ENCODE assay signal across 24 cellular contexts in the genomic region with DNA sequence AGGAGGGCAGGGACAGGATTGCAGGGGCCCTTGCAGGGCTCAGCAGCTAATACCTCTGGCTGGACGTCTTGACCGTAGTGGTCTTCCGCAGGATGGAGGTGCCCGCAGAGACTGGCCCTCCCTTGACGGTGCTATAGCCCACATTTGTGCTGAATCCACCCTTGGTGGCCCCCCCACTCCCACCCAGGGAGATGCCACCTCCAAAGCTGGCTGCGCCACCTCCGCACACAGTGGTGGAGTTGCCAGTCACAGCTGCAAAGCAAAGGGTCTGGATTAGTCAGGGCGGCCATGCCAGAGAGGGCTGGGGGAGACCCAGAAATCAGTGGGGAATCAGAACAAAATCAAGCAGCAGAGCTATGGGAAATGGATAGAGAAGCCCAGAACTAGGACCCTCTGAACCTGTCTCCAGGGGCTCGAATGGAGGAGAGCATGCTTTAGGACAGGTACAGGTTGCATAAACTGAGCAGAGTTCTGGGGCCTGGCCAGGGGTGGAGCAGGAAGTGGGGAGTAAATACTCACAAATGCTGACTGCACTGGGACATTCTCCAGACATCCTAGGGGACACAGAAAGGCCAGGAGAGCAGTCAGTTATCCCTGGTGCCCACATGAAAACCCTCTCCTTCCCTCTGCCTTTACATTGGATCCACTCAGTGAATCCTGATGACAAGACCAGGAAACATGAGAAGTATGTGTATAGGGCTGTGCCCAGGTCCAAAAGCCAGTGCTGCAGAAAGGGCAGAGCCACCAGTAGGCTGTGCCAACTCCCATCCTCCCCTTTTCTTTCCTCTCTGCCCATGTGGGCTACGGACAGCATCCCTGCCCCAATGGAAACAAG. TPM values are rescaled to one million over a fixed set of nuclear protein-coding genes. Genes with fewer than 3 reads are reported as not detected.
A peak's percentile ranks its signal among the peaks of the same experiment; 100 is the strongest.
DNase-seq lines count a peak whose midpoint lies in the region; ATAC-seq and TF ChIP-seq lines count a peak whose summit lies in the region.
"Had no signal": no experiment of that assay in that cellular context is flagged by ENCODE, and none has a peak within 500 bp of the region (broad histone marks: within the 10 kb centered on the region; RNA-seq: fewer than 3 reads in every experiment).

No MANE protein-coding gene starts in this region.

- H4K20me1 ChIP-seq in HCT116 (ENCODE audit: insufficient read depth) (no peaks in the 10 kb centered on the region), hepatocyte (ENCODE audit: insufficient read depth, poor library complexity, severe bottlenecking) (no peaks in the 10 kb centered on the region)

- no peak overlapping the region for H3K4me2 ChIP-seq in HCT116 (ENCODE audit: low read length)
- no peak overlapping the region for H3K4me2 ChIP-seq in neuronal stem cell (ENCODE audit: insufficient read depth, low read length, poor library complexity, severe bottlenecking)
- H3K4me2 ChIP-seq in hepatocyte = no peak overlapping the region
- H3K4me2 ChIP-seq: KMS-11 had no signal

- 0 out of 2 replicates have a peak, but pooled peaks have one; percentile 41 for ATAC-seq in HCT116
- ATAC-seq in GM19351 (IDR thresholded peaks at IDR 0.05; ENCODE audit: unreplicated experiment) = no peak
- ATAC-seq: activated CD8-positive, alpha-beta T cell treated with anti-CD3 and anti-CD28 coated beads, Interleukin-2, amount 10 ng/mL, durations not matched to agents 7 days and 5 days; naive thymus-derived CD4-positive, alpha-beta T cell had no signal

- H3K79me1 ChIP-seq in neuronal stem cell (ENCODE audit: low read depth, low read length) = no peaks in the 10 kb centered on the region

- no peak overlapping the region for H3K9ac ChIP-seq in HCT116 (ENCODE audit: low read length)
- H3K9ac ChIP-seq in neuronal stem cell (ENCODE audit: low read depth, low read length, poor library complexity) = no peak overlapping the region
- H3K9ac ChIP-seq: KMS-11 had no signal

- no peak for TF ChIP-seq EP300 in stomach (IDR thresholded peaks at IDR 0.05)

- H2AFZ ChIP-seq in ACC112 (ENCODE audit: low read length, unreplicated experiment) (peak overlapping the region; percentile 13), HCT116 (ENCODE audit: low read depth, low read length, poor library complexity, severe bottlenecking) (no peak overlapping the region), neuronal stem cell (ENCODE audit: low read length) (no peak overlapping the region), hepatocyte (no peak overlapping the region)

- H4K91ac ChIP-seq in neuronal stem cell (ENCODE audit: low read depth, low read length, poor library complexity) = no peak overlapping the region

- CTCF ChIA-PET in HCT116 (lab: Charles Lee) = no interaction called here

- no peak overlapping the region for H3K23ac ChIP-seq in neuronal stem cell (ENCODE audit: low read depth, low read length, poor library complexity)

- POLR2A ChIA-PET in HCT116 (lab: Charles Lee) = no interaction called here

- H2BK15ac ChIP-seq in neuronal stem cell (ENCODE audit: low read length) = no peak overlapping the region

- no CpG with 5 or more reads among the region's 10 CpGs for WGBS in neuronal stem cell (ENCODE audit: extremely low coverage in 2 of 2, insufficient read length in 2 of 2, insufficient replicate concordance in 1 of 2), 2 donors
- 66 to 80% (median 77%) methylated on average over 6 to 10 of the region's 10 CpGs for WGBS in stomach, 5 donors
- WGBS in hepatocyte (ENCODE audit: low lambda C conversion rate, missing lambda C conversion rate) = 87% methylated on average over 10 of the region's 10 CpGs

- no peak overlapping the region for H3K27ac ChIP-seq in ACC112 (ENCODE audit: low read depth, low read length)
- no peak overlapping the region for H3K27ac ChIP-seq in HCT116 (ENCODE audit: low read depth, low read length)
- no peak overlapping the region for H3K27ac ChIP-seq in neuronal stem cell (replicated peaks; ENCODE audit: low read length)
- no peak overlapping the region for H3K27ac ChIP-seq in stomach
- H3K27ac ChIP-seq in hepatocyte = no peak overlapping the region
- H3K27ac ChIP-seq: KMS-11 had no signal

- H2AK5ac ChIP-seq in neuronal stem cell (ENCODE audit: low read depth, low read length) = peak overlapping the region; percentile 64

- H3K9me3 ChIP-seq in HCT116 (ENCODE audit: control insufficient read depth in 1 of 2, insufficient read depth in 1 of 2, low read depth in 1 of 2, low read length in 2 of 2) (no peaks in the 10 kb centered on the region), neuronal stem cell (replicated peaks in 1 of 2; ENCODE audit: control insufficient read depth in 2 of 2, insufficient read depth in 1 of 2, low read depth in 1 of 2, low read length in 2 of 2) (no peaks in the 10 kb centered on the region), stomach (no peaks in the 10 kb centered on the region), hepatocyte (ENCODE audit: low read depth) (no peaks in the 10 kb centered on the region)

- TF ChIP-seq POLR2A in HCT116 (IDR thresholded peaks at IDR 0.05; ENCODE audit: borderline replicate concordance, extremely low read depth, insufficient read depth, insufficient read length) (no peak), stomach (IDR thresholded peaks at IDR 0.05) (no peak)

- H2BK120ac ChIP-seq in neuronal stem cell (ENCODE audit: low read depth, low read length) = no peak overlapping the region

- no peak overlapping the region for H2BK5ac ChIP-seq in neuronal stem cell (ENCODE audit: low read length)

- intact Hi-C loops in HCT116 (cut with micrococcal nuclease) (no loop called here), stomach (cut with DNase I; ENCODE audit: low total_unique reads) (no loop called here)

- no peak for TF ChIP-seq RAD21 in HCT116 (IDR thresholded peaks at IDR 0.05; ENCODE audit: low read depth)

- peaks cover 7% of the 10 kb centered on the region for H3K4me1 ChIP-seq in ACC112 (ENCODE audit: control insufficient read depth, insufficient read depth, low read length, unreplicated experiment)
- H3K4me1 ChIP-seq in HCT116 (ENCODE audit: control insufficient read depth in 1 of 2, insufficient read depth in 2 of 2, low read length in 2 of 2) = peaks cover 0 to 9% of the 10 kb centered on the region in 2 experiments; a peak in 2 of 4 replicates
- peaks cover 0 to 29% of the 10 kb centered on the region in 2 donors for H3K4me1 ChIP-seq in neuronal stem cell (ENCODE audit: control insufficient read depth in 2 of 2, insufficient read depth in 1 of 2, low read depth in 1 of 2, low read length in 2 of 2)
- H3K4me1 ChIP-seq in stomach = peaks cover 0 to 10% (median 0%) of the 10 kb centered on the region in 4 donors
- H3K4me1 ChIP-seq in hepatocyte (ENCODE audit: insufficient read depth) = peaks cover 8% of the 10 kb centered on the region

- H3K27me3 ChIP-seq in ACC112 (ENCODE audit: insufficient read depth, low read length) (peaks cover 27% of the 10 kb centered on the region), HCT116 (ENCODE audit: insufficient read depth, low read length) (0 out of 2 replicates have a peak, but pooled peaks cover 2% of the 10 kb centered on the region), neuronal stem cell (ENCODE audit: control insufficient read depth in 3 of 3, insufficient read depth in 3 of 3, low read depth in 1 of 3, low read length in 3 of 3) (peaks cover 0 to 18% (median 0%) of the 10 kb centered on the region in 3 experiments), stomach (peaks cover 0 to 40% (median 8%) of the 10 kb centered on the region in 3 donors), hepatocyte (peaks cover 6% of the 10 kb centered on the region)

- no peak overlapping the region for H3K4me3 ChIP-seq in ACC112 (ENCODE audit: low read depth, low read length)
- no peak overlapping the region for H3K4me3 ChIP-seq in HCT116 (replicated peaks in 1 of 2; ENCODE audit: low read depth in 1 of 2, low read length in 2 of 2)
- no peak overlapping the region for H3K4me3 ChIP-seq in neuronal stem cell (ENCODE audit: low read length in 2 of 2)
- no peak overlapping the region for H3K4me3 ChIP-seq in stomach
- H3K4me3 ChIP-seq in hepatocyte = no peak overlapping the region

- H3K79me2 ChIP-seq in ACC112 (ENCODE audit: control insufficient read depth, insufficient read depth, low read length, unreplicated experiment) (no peaks in the 10 kb centered on the region), HCT116 (ENCODE audit: insufficient read depth, low read length) (no peaks in the 10 kb centered on the region), hepatocyte (no peaks in the 10 kb centered on the region)

- no peak overlapping the region for H3K4ac ChIP-seq in neuronal stem cell (ENCODE audit: low read length)

- no peaks in the 10 kb centered on the region for H3K9me2 ChIP-seq in HCT116 (ENCODE audit: insufficient read depth)
- no peaks in the 10 kb centered on the region for H3K9me2 ChIP-seq in hepatocyte (replicated peaks; ENCODE audit: insufficient read depth)

- no peak overlapping the region for H2BK12ac ChIP-seq in neuronal stem cell (ENCODE audit: low read length)

- H4K8ac ChIP-seq in neuronal stem cell (ENCODE audit: low read depth, low read length) = no peak overlapping the region

- DNase-seq in HCT116 (ENCODE audit: low read depth, low spot score) = no peak
- peak; percentile 52 for DNase-seq in SW480 (ENCODE audit: low spot score)
- no peak for DNase-seq in neuronal stem cell (ENCODE audit: low spot score)
- DNase-seq in SHP77 (lab: John Stamatoyannopoulos, UW) = no peak
- DNase-seq in stomach = no peak
- no peak for DNase-seq in hepatocyte (ENCODE audit: low spot score)
- DNase-seq: activated B cell treated with CpG ODN at 0.5 μM for 24 hours; activated CD8-positive, alpha-beta T cell treated with anti-CD3 and anti-CD28 coated beads, Interleukin-2, amount 10 ng/mL, durations not matched to agents 7 days and 5 days; activated T-cell treated with anti-CD3 and anti-CD28 coated beads, Interleukin-2, amount 50 U/mL, for 48 hours; CD4-positive, alpha-beta T cell; cortex of kidney; foreskin fibroblast; islet precursor cell; naive thymus-derived CD4-positive, alpha-beta T cell; NCI-H1092 treated with DMSO at 0.1 percent for 48 hours; NCI-H2081 treated with DMSO at 0.1 percent for 48 hours; NCI-H524; stimulated activated CD4-positive, alpha-beta T cell treated with anti-CD3 and anti-CD28 coated beads, Interleukin-4, amount 100 ng/mL, for 4 hours had no signal

- H3K36me3 ChIP-seq in ACC112 (ENCODE audit: insufficient read depth, low read length) (no peaks in the 10 kb centered on the region), HCT116 (ENCODE audit: control insufficient read depth in 1 of 2, insufficient read depth in 2 of 2, low read length in 2 of 2) (no peaks in the 10 kb centered on the region), neuronal stem cell (replicated peaks in 1 of 2; ENCODE audit: control insufficient read depth in 2 of 2, insufficient read depth in 2 of 2, low read length in 2 of 2) (no peaks in the 10 kb centered on the region), stomach (no peaks in the 10 kb centered on the region), hepatocyte (replicated peaks; ENCODE audit: insufficient read depth, low read depth) (no peaks in the 10 kb centered on the region)

- TF ChIP-seq CTCF in HCT116 (IDR thresholded peaks at IDR 0.05 in 2 of 3, conservative IDR thresholded peaks at IDR 0.05 in 1 of 3; ENCODE audit: borderline replicate concordance in 1 of 3, insufficient read depth in 1 of 3, low read depth in 2 of 3, low read length in 2 of 3) (no peak), stomach (IDR thresholded peaks at IDR 0.05) (no peak), hepatocyte (IDR thresholded peaks at IDR 0.05; ENCODE audit: poor library complexity) (no peak)

- peak overlapping the region; percentile 61 for H3K18ac ChIP-seq in neuronal stem cell (ENCODE audit: low read length)

- no TSS peak for BruUV-seq in HCT116 (replicated peaks; lab: Mats Ljungman, UMichigan)

- H3K14ac ChIP-seq in neuronal stem cell (ENCODE audit: low read length) = no peak overlapping the region

- RAD21 ChIA-PET in HCT116 (lab: Charles Lee; ENCODE audit: low non-redundant PET in 1 of 2, low total read pairs in 2 of 2, uncharacterized antibody in 2 of 2, unreplicated experiment in 2 of 2) = no interaction called here

RNA-seq across cellular contexts. Expression of gene KRT4, which starts 8.1 kb away (rescaled TPM):
- total RNA-seq in HCT116 (2021; ENCODE audit: unreplicated experiment) (not detected), stomach (1 to 10 TPM in 2 of 5 donors, not detected in 3; 5.1 to 8.0 TPM), hepatocyte (8.7 and 9.6 TPM in 2 replicates)
- 0.02 and 0.03 TPM in 2 replicates for polyA plus RNA-seq in HCT116 (2012)
- polyA plus RNA-seq in neuronal stem cell (2013, experiment 1 of 2) = not detected
- polyA plus RNA-seq in neuronal stem cell (2013, experiment 2 of 2) = not detected
- polyA plus RNA-seq in stomach (1,000 to 10,000 TPM in 1 of 3 donors, 10 to 100 TPM in 1, not detected in 1; 14.4 to 2,693 TPM), hepatocyte (4.2 and 7.2 TPM in 2 replicates)
- total RNA-seq: activated B cell treated with CpG ODN at 0.5 μM for 24 hours; activated CD8-positive, alpha-beta T cell treated with anti-CD3 and anti-CD28 coated beads, Interleukin-2, amount 10 ng/mL, durations not matched to agents 7 days and 5 days; CD4-positive, alpha-beta T cell; endothelial cell of umbilical vein; naive thymus-derived CD4-positive, alpha-beta T cell; SK-MEL-5 had no signal
- polyA plus RNA-seq: endothelial cell of umbilical vein; naive thymus-derived CD4-positive, alpha-beta T cell had no signal

RNA-seq across cellular contexts. Expression of gene KRT79, which starts 12.1 kb away (rescaled TPM):
- not detected for total RNA-seq in HCT116 (2021; ENCODE audit: unreplicated experiment)
- polyA plus RNA-seq in HCT116 (2012) = not detected in 2 replicates
- not detected for polyA plus RNA-seq in neuronal stem cell (2013, experiment 1 of 2)
- polyA plus RNA-seq in neuronal stem cell (2013, experiment 2 of 2) = not detected
- total RNA-seq in stomach = not detected
- polyA plus RNA-seq in stomach = under 1 TPM in 1 of 3 donors, not detected in 2; 0.15 TPM
- 0.07 TPM in 1 of 2 replicates, not detected in the other for total RNA-seq in hepatocyte
- polyA plus RNA-seq in hepatocyte = 0.44 TPM in 1 of 2 replicates, not detected in the other
- total RNA-seq: activated B cell treated with CpG ODN at 0.5 μM for 24 hours; activated CD8-positive, alpha-beta T cell treated with anti-CD3 and anti-CD28 coated beads, Interleukin-2, amount 10 ng/mL, durations not matched to agents 7 days and 5 days; CD4-positive, alpha-beta T cell; endothelial cell of umbilical vein; naive thymus-derived CD4-positive, alpha-beta T cell; SK-MEL-5 had no signal
- polyA plus RNA-seq: endothelial cell of umbilical vein; naive thymus-derived CD4-positive, alpha-beta T cell had no signal

RNA-seq across cellular contexts. Expression of gene KRT3, which starts 26.1 kb away (rescaled TPM):
- total RNA-seq in HCT116 (2021; ENCODE audit: unreplicated experiment) (not detected), stomach (not detected), hepatocyte (not detected in 2 replicates)
- polyA plus RNA-seq in HCT116 (2012) = not detected in 2 replicates
- polyA plus RNA-seq in neuronal stem cell (2013, experiment 1 of 2) = not detected
- not detected for polyA plus RNA-seq in neuronal stem cell (2013, experiment 2 of 2)
- polyA plus RNA-seq in stomach (under 1 TPM in 1 of 3 donors, not detected in 2; 0.53 TPM), hepatocyte (0.43 TPM in 1 of 2 replicates, not detected in the other)
- total RNA-seq: activated B cell treated with CpG ODN at 0.5 μM for 24 hours; activated CD8-positive, alpha-beta T cell treated with anti-CD3 and anti-CD28 coated beads, Interleukin-2, amount 10 ng/mL, durations not matched to agents 7 days and 5 days; CD4-positive, alpha-beta T cell; endothelial cell of umbilical vein; naive thymus-derived CD4-positive, alpha-beta T cell; SK-MEL-5 had no signal
- polyA plus RNA-seq: AG04450; endothelial cell of umbilical vein; naive thymus-derived CD4-positive, alpha-beta T cell had no signal

RNA-seq across cellular contexts. Expression of gene KRT78, which starts 26.8 kb away (rescaled TPM):
- not detected for total RNA-seq in HCT116 (2021; ENCODE audit: unreplicated experiment)
- polyA plus RNA-seq in HCT116 (2012) = 0.06 TPM in 1 of 2 replicates, not detected in the other
- not detected for polyA plus RNA-seq in neuronal stem cell (2013, experiment 1 of 2)
- polyA plus RNA-seq in neuronal stem cell (2013, experiment 2 of 2) = not detected
- under 1 TPM in 1 of 5 donors, not detected in 4; 0.73 TPM for total RNA-seq in stomach
- 10 to 100 TPM in 1 of 3 donors, under 1 TPM in 1, not detected in 1; 0.76 to 98.0 TPM for polyA plus RNA-seq in stomach
- total RNA-seq in hepatocyte = 0.08 TPM in 1 of 2 replicates, not detected in the other
- polyA plus RNA-seq in hepatocyte = not detected in 2 replicates
- total RNA-seq: activated B cell treated with CpG ODN at 0.5 μM for 24 hours; activated CD8-positive, alpha-beta T cell treated with anti-CD3 and anti-CD28 coated beads, Interleukin-2, amount 10 ng/mL, durations not matched to agents 7 days and 5 days; CD4-positive, alpha-beta T cell; endothelial cell of umbilical vein; naive thymus-derived CD4-positive, alpha-beta T cell had no signal
- polyA plus RNA-seq: AG04450; endothelial cell of umbilical vein; naive thymus-derived CD4-positive, alpha-beta T cell had no signal

RNA-seq across cellular contexts. Expression of gene KRT76, which starts 44.9 kb away (rescaled TPM):
- total RNA-seq in HCT116 (2021; ENCODE audit: unreplicated experiment) (not detected), stomach (not detected), hepatocyte (not detected in 2 replicates)
- polyA plus RNA-seq in HCT116 (2012) = 0.04 TPM in 1 of 2 replicates, not detected in the other
- polyA plus RNA-seq in neuronal stem cell (2013, experiment 1 of 2) = not detected
- polyA plus RNA-seq in neuronal stem cell (2013, experiment 2 of 2) = not detected
- polyA plus RNA-seq in stomach (not detected), hepatocyte (not detected in 2 replicates)
- total RNA-seq: activated B cell treated with CpG ODN at 0.5 μM for 24 hours; activated CD8-positive, alpha-beta T cell treated with anti-CD3 and anti-CD28 coated beads, Interleukin-2, amount 10 ng/mL, durations not matched to agents 7 days and 5 days; CD4-positive, alpha-beta T cell; endothelial cell of umbilical vein; naive thymus-derived CD4-positive, alpha-beta T cell; SK-MEL-5 had no signal
- polyA plus RNA-seq: AG04450; endothelial cell of umbilical vein; naive thymus-derived CD4-positive, alpha-beta T cell had no signal
